25 cellular contexts compared by ENCODE assay signal in the genomic region with DNA sequence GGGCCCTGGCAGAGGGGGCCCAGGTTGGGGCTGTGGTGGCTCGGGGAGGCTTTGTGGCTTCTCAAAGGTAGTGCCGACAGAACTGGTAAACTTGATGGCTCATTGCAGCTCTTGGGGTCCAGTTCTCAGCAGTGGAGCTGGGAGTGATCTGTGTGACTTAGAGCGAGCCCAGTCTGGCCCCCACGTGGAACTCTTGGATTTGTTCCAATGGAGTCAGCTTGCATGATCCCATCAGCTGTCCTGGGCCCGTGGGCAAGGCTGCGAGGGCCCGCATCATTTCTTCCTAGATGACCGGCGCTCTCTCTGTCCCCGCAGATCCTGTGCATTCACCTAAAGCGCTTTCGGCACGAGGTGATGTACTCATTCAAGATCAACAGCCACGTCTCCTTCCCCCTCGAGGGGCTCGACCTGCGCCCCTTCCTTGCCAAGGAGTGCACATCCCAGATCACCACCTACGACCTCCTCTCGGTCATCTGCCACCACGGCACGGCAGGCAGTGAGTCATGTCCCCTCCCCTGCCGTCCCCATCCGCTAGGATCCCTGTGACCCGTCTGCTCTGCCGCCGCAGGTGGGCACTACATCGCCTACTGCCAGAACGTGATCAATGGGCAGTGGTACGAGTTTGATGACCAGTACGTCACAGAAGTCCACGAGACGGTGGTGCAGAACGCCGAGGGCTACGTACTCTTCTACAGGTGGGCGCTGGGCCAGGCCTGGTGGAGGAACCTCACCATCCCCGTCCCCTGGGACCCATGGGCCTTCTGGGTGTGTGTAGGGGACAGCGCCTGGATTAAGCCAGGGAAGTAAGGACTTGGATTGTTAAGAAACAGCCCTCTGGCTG. TPM values are rescaled to one million over a fixed set of nuclear protein-coding genes. Genes with fewer than 3 reads are reported as not detected.
DNase-seq lines count a peak whose midpoint lies in the region; ATAC-seq and TF ChIP-seq lines count a peak whose summit lies in the region.
"Had no signal": no experiment of that assay in that cellular context is flagged by ENCODE, and none has a peak within 500 bp of the region (broad histone marks: within the 10 kb centered on the region; RNA-seq: fewer than 3 reads in every experiment).

No MANE protein-coding gene starts in this region.

- TF ChIP-seq CTCF in BE2C (IDR thresholded peaks at IDR 0.05; ENCODE audit: low read depth, low read length) (no peak), WERI-Rb-1 (IDR thresholded peaks at IDR 0.05; ENCODE audit: low read depth, low read length) (no peak)

- H3K27me3 ChIP-seq in BE2C, result no peaks in the 10 kb centered on the region
- H3K27me3 ChIP-seq in WERI-Rb-1 (ENCODE audit: insufficient read depth, low read depth, severe bottlenecking), result no peaks in the 10 kb centered on the region
- H3K27me3 ChIP-seq: Peyer's patch, thyroid gland, vagina had no signal

- peaks cover 16 to 56% (median 43%) of the 10 kb centered on the region in 4 donors for H3K4me1 Mint-ChIP-seq in naive thymus-derived CD8-positive, alpha-beta T cell
- H3K4me1 Mint-ChIP-seq: CD14-positive monocyte, GM23338, WTC11 had no signal

- peak overlapping the region; percentile 74 for H3K27ac ChIP-seq in WERI-Rb-1
- H3K27ac ChIP-seq: 22Rv1, Peyer's patch, skin epidermis, thyroid gland, vagina had no signal

- POLR2A ChIA-PET in naive thymus-derived CD8-positive, alpha-beta T cell (lab: Charles Lee), result interaction anchor here (1.4 kb wide), 1 partner anchor 12 kb away, joined by 5 read pairs; no protein-coding TSS in a partner anchor

- peak overlapping the region in 1 of 10 donors; percentile 24 for H3K4me3 Mint-ChIP-seq in naive thymus-derived CD8-positive, alpha-beta T cell
- H3K4me3 Mint-ChIP-seq: activated naive CD8-positive, alpha-beta T cell treated with anti-CD3 and anti-CD28 coated beads, Interleukin-2, amount 10 ng/mL, durations not matched to agents 7 days and 5 days; CD14-positive monocyte; GM23338; stimulated activated naive CD8-positive, alpha-beta T cell treated with anti-CD3 and anti-CD28 coated beads, Interleukin-15, amount 100 ng/mL, for 72 hours; WTC11 had no signal

- peak overlapping the region in 9 of 10 donors; percentile 5 to 92 (median 75) for H3K27ac Mint-ChIP-seq in naive thymus-derived CD8-positive, alpha-beta T cell
- H3K27ac Mint-ChIP-seq: GM23338, WTC11 had no signal

- no peaks in the 10 kb centered on the region for H3K9me3 Mint-ChIP-seq in naive thymus-derived CD8-positive, alpha-beta T cell
- H3K9me3 Mint-ChIP-seq: activated naive CD8-positive, alpha-beta T cell treated with anti-CD3 and anti-CD28 coated beads, Interleukin-2, amount 10 ng/mL, durations not matched to agents 7 days and 5 days; GM23338; stimulated activated naive CD8-positive, alpha-beta T cell treated with anti-CD3 and anti-CD28 coated beads, Interleukin-15, amount 100 ng/mL, for 72 hours; WTC11 had no signal

- no peak for ATAC-seq in naive thymus-derived CD8-positive, alpha-beta T cell
- ATAC-seq: stimulated activated naive CD8-positive, alpha-beta T cell treated with anti-CD3 and anti-CD28 coated beads, Interleukin-15, amount 100 ng/mL, for 72 hours had no signal

- peaks cover 17% of the 10 kb centered on the region for H3K4me1 ChIP-seq in BE2C
- H3K4me1 ChIP-seq: thyroid gland, vagina had no signal

- peaks cover 14% of the 10 kb centered on the region for H3K36me3 ChIP-seq in BE2C
- H3K36me3 ChIP-seq in WERI-Rb-1, result peaks cover 23% of the 10 kb centered on the region

- no peak overlapping the region for H3K4me3 ChIP-seq in BE2C (ENCODE audit: low read depth, low read length)
- no peak overlapping the region for H3K4me3 ChIP-seq in WERI-Rb-1 (ENCODE audit: low read depth, low read length)
- H3K4me3 ChIP-seq: GM23338, Peyer's patch, skin epidermis, thyroid gland, vagina had no signal

- DNase-seq in DMS 273 (lab: John Stamatoyannopoulos, UW; ENCODE audit: unreplicated experiment), result peak; percentile 32
- DNase-seq in DMS 273 treated with DMSO at 0.1 percent for 48 hours (lab: John Stamatoyannopoulos, UW), result no peak
- DNase-seq in BE2C, result peak; percentile 48
- no peak for DNase-seq in WERI-Rb-1
- DNase-seq in naive thymus-derived CD8-positive, alpha-beta T cell, result no peak
- no peak for DNase-seq in NCI-H1092 treated with DMSO at 0.1 percent for 48 hours (lab: John Stamatoyannopoulos, UW)
- DNase-seq in NCI-H2107 treated with DMSO at 0.1 percent for 48 hours (lab: John Stamatoyannopoulos, UW; ENCODE audit: unreplicated experiment), result no peak
- no peak for DNase-seq in D341Med (ENCODE audit: low spot score)
- DNase-seq: activated naive CD8-positive, alpha-beta T cell treated with anti-CD3 and anti-CD28 coated beads, Interleukin-2, amount 10 ng/mL, durations not matched to agents 7 days and 5 days; caudate nucleus; hippocampal formation; NCI-H1694; NCI-H524 treated with DMSO at 0.1 percent for 48 hours; occipital lobe; Peyer's patch; SHP77 treated with DMSO at 0.1 percent for 48 hours; stimulated activated naive CD8-positive, alpha-beta T cell treated with anti-CD3 and anti-CD28 coated beads, Interleukin-15, amount 100 ng/mL, for 72 hours; SW 1271; thyroid gland had no signal

- H3K36me3 Mint-ChIP-seq in naive thymus-derived CD8-positive, alpha-beta T cell, result peaks cover 0 to 64% (median 18%) of the 10 kb centered on the region in 3 donors

- H3K9me3 ChIP-seq in BE2C (no peaks in the 10 kb centered on the region), WERI-Rb-1 (ENCODE audit: severe bottlenecking) (no peaks in the 10 kb centered on the region)
- H3K9me3 ChIP-seq: Peyer's patch, thyroid gland, vagina had no signal

- H3K27me3 Mint-ChIP-seq in naive thymus-derived CD8-positive, alpha-beta T cell, result no peaks in the 10 kb centered on the region
- H3K27me3 Mint-ChIP-seq: activated naive CD8-positive, alpha-beta T cell treated with anti-CD3 and anti-CD28 coated beads, Interleukin-2, amount 10 ng/mL, durations not matched to agents 7 days and 5 days; stimulated activated naive CD8-positive, alpha-beta T cell treated with anti-CD3 and anti-CD28 coated beads, Interleukin-15, amount 100 ng/mL, for 72 hours had no signal

RNA-seq across cellular contexts. Expression of gene USP20, which starts 39.2 kb away (rescaled TPM):
- 95.4 TPM for polyA plus RNA-seq in BE2C (2012; ENCODE audit: insufficient read depth, insufficient read length, low read depth)
- 100 to 1,000 TPM; 117 to 124 TPM for total RNA-seq in naive thymus-derived CD8-positive, alpha-beta T cell
- 10 to 100 TPM; 37.1 to 76.4 (median 49.4) TPM for polyA plus RNA-seq in naive thymus-derived CD8-positive, alpha-beta T cell

RNA-seq across cellular contexts. Expression of gene C9orf78, which starts 39.4 kb away (rescaled TPM):
- polyA plus RNA-seq in BE2C (2012; ENCODE audit: insufficient read depth, insufficient read length, low read depth), result 202 TPM
- 100 to 1,000 TPM in 1 of 2 experiments, 10 to 100 TPM in 1; 98.7 to 104 TPM for total RNA-seq in naive thymus-derived CD8-positive, alpha-beta T cell
- 100 to 1,000 TPM; 191 to 242 (median 222) TPM for polyA plus RNA-seq in naive thymus-derived CD8-positive, alpha-beta T cell

RNA-seq across cellular contexts. Expression of gene TOR1A, which starts 50.5 kb away (rescaled TPM):
- polyA plus RNA-seq in BE2C (2012; ENCODE audit: insufficient read depth, insufficient read length, low read depth), result 71.2 TPM
- total RNA-seq in naive thymus-derived CD8-positive, alpha-beta T cell, result 10 to 100 TPM; 33.4 to 34.3 TPM
- 10 to 100 TPM; 42.6 to 55.0 (median 47.1) TPM for polyA plus RNA-seq in naive thymus-derived CD8-positive, alpha-beta T cell

Comparison
In these comparisons a context has a peak if more than half of its experiments do, and no peak if none do; other contexts are left out.
1. DNase-seq: peak in DMS 273 (single experiment) and BE2C (single experiment); none in DMS 273 treated with DMSO at 0.1 percent for 48 hours (single experiment), WERI-Rb-1 (single experiment), naive thymus-derived CD8-positive, alpha-beta T cell (0 of 10), NCI-H1092 treated with DMSO at 0.1 percent for 48 hours (single experiment), NCI-H2107 treated with DMSO at 0.1 percent for 48 hours (single experiment) and D341Med (single experiment).